In the genomic region with DNA sequence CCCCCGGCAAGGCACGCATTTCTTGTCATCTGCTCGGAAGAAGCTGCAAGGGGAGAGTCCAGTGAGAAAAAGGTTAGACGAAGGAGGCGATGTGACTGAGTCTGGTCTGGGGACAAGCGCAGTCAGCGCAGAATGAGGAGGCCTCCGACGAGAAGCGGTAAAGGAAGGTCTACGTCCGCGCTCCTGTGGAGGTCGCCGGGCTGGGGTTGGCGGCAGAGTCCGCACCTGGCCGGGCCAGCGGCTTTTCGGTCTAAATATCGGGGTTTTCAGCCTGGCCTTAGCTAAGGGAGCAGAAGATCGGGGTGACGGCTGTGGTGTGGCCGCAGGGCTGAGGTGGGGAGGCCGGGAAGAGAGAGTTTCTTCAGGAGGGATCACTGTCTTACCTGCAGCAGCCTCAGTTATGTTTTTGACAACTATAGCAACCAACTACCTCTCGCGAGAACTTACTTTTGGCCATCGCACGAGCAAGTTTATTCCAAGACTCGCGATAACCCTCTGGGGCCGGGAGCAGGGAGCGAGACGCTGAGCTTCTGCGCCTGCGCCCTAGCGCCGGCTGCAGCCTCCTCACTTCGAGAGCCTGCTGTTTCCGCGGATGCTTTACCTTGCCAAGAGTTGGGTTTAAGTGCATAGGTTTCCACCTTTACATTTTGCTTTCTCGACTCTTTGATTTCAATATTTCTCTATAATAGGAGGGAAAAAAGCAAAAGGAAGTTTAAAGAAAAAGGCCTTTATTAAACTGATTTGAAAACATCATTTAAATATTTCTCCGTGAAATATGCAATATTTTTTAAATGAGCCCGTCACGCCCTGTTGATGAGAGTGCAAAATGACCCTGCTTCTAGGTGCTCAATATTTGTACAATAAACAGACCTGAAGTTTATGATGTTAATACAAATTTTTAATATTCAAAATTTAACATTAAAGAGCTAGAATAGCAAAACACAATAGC, we compare ENCODE assay signal across 1 cellular context.
A peak's percentile ranks its signal among the peaks of the same experiment; 100 is the strongest.
TF ChIP-seq lines count a peak whose summit lies in the region.

A gene (minus strand): TSS at position 534 of the 949 bp plus-strand sequence. CDS start 4,068 bp downstream, outside the sequence.

TF ChIP-seq in HEK293, 187 proteins besides CTCF, POLR2A, EP300 and RAD21 (continued from another document and continues in another):
- TF ChIP-seq, protein P1, sequence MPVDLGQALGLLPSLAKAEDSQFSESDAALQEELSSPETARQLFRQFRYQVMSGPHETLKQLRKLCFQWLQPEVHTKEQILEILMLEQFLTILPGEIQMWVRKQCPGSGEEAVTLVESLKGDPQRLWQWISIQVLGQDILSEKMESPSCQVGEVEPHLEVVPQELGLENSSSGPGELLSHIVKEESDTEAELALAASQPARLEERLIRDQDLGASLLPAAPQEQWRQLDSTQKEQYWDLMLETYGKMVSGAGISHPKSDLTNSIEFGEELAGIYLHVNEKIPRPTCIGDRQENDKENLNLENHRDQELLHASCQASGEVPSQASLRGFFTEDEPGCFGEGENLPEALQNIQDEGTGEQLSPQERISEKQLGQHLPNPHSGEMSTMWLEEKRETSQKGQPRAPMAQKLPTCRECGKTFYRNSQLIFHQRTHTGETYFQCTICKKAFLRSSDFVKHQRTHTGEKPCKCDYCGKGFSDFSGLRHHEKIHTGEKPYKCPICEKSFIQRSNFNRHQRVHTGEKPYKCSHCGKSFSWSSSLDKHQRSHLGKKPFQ (tag by site-specific recombination; IDR thresholded peaks at IDR 0.05): no peak
- TF ChIP-seq ZNF221 (tag by site-specific recombination; IDR thresholded peaks at IDR 0.05; ENCODE audit: borderline replicate concordance) (no peak), ZNF114 (tag by site-specific recombination; IDR thresholded peaks at IDR 0.05) (no peak), ZNF555 (tag by site-specific recombination; conservative IDR thresholded peaks at IDR 0.05) (no peak), OVOL3 (tag by site-specific recombination; IDR thresholded peaks at IDR 0.05) (no peak), ZBTB20 (tag by site-specific recombination; IDR thresholded peaks at IDR 0.05) (peak; percentile 28; the same call in 1 of the 2 replicates), GLI4 (tag by site-specific recombination; IDR thresholded peaks at IDR 0.05) (no peak), ZNF404 (tag by site-specific recombination; IDR thresholded peaks at IDR 0.05) (no peak), TCF7L2 (IDR thresholded peaks at IDR 0.05; ENCODE audit: borderline replicate concordance, low read depth, low read length) (no peak), ZNF155 (tag by site-specific recombination; IDR thresholded peaks at IDR 0.05) (no peak), ZNF777 (tag by site-specific recombination; IDR thresholded peaks at IDR 0.05; ENCODE audit: borderline replicate concordance) (no peak), BCL11A (tag by site-specific recombination; IDR thresholded peaks at IDR 0.05; ENCODE audit: low read depth) (no peak), ZBTB8A (tag by site-specific recombination; IDR thresholded peaks at IDR 0.05) (no peak), ZNF76 (tag by site-specific recombination; IDR thresholded peaks at IDR 0.05; ENCODE audit: borderline replicate concordance, low read depth) (no peak), ZNF174 (tag by site-specific recombination; IDR thresholded peaks at IDR 0.05) (no peak), GLIS1 (tag by site-specific recombination; IDR thresholded peaks at IDR 0.05) (no peak), MYNN (tag by site-specific recombination; IDR thresholded peaks at IDR 0.05; ENCODE audit: borderline replicate concordance) (no peak), ZNF169 (tag by site-specific recombination; IDR thresholded peaks at IDR 0.05) (no peak), ZNF354C (tag by site-specific recombination; IDR thresholded peaks at IDR 0.05; ENCODE audit: borderline replicate concordance, low read depth) (no peak), KLF1 (tag by site-specific recombination; IDR thresholded peaks at IDR 0.05) (no peak), ZNF426 (tag by site-specific recombination; IDR thresholded peaks at IDR 0.05) (no peak), ZNF302 (tag by site-specific recombination; IDR thresholded peaks at IDR 0.05; ENCODE audit: low read depth) (no peak), ZNF529 (tag by site-specific recombination; IDR thresholded peaks at IDR 0.05; ENCODE audit: insufficient replicate concordance) (no peak), ZNF473 (tag by site-specific recombination; IDR thresholded peaks at IDR 0.05) (no peak), ZNF366 (tag by site-specific recombination; conservative IDR thresholded peaks at IDR 0.05) (no peak), TRIM28 (IDR thresholded peaks at IDR 0.05; ENCODE audit: borderline replicate concordance, low read length) (peak; percentile 50; the same call in 1 of the 2 replicates), ZNF501 (tag by site-specific recombination; IDR thresholded peaks at IDR 0.05) (peak; percentile 45; the same call in 1 of the 2 replicates), ZFHX2 (tag by site-specific recombination; conservative IDR thresholded peaks at IDR 0.05) (no peak), ZNF37A (tag by site-specific recombination; IDR thresholded peaks at IDR 0.05) (no peak), ZNF423 (tag by site-specific recombination; IDR thresholded peaks at IDR 0.05) (no peak), ZBTB7A (tag by site-specific recombination; IDR thresholded peaks at IDR 0.05; ENCODE audit: low read depth) (no peak), MZF1 (tag by site-specific recombination; IDR thresholded peaks at IDR 0.05; ENCODE audit: borderline replicate concordance) (peak; percentile 9; the same call in 1 of the 2 replicates), ZNF654 (tag by site-specific recombination; IDR thresholded peaks at IDR 0.05; ENCODE audit: low read depth) (no peak), RBAK (tag by site-specific recombination; IDR thresholded peaks at IDR 0.05) (no peak), ZNF211 (tag by site-specific recombination; IDR thresholded peaks at IDR 0.05; ENCODE audit: low read depth) (no peak), ZFP41 (tag by site-specific recombination; IDR thresholded peaks at IDR 0.05; ENCODE audit: borderline replicate concordance) (no peak), ZNF830 (tag by site-specific recombination; IDR thresholded peaks at IDR 0.05; ENCODE audit: low read depth) (no peak), ZNF600 (tag by site-specific recombination; IDR thresholded peaks at IDR 0.05) (peak; percentile 60; the same call in 1 of the 2 replicates), BCL11B (tag by site-specific recombination; IDR thresholded peaks at IDR 0.05; ENCODE audit: low read depth) (no peak), ZNF157 (tag by site-specific recombination; IDR thresholded peaks at IDR 0.05) (no peak), HOXA7 (CRISPR knock-in tag; IDR thresholded peaks at IDR 0.05; ENCODE audit: borderline replicate concordance) (no peak), ZNF2 (tag by site-specific recombination; IDR thresholded peaks at IDR 0.05) (no peak), ZNF548 (tag by site-specific recombination; IDR thresholded peaks at IDR 0.05) (no peak; the same call in 1 of the 2 replicates), ZNF184 (tag by site-specific recombination; IDR thresholded peaks at IDR 0.05) (no peak; the same call in 1 of the 2 replicates), REPIN1 (tag by site-specific recombination; IDR thresholded peaks at IDR 0.05; ENCODE audit: low read depth) (no peak), ZEB2 (tag by site-specific recombination; IDR thresholded peaks at IDR 0.05) (no peak; the same call in 1 of the 2 replicates), ZNF571 (tag by site-specific recombination; IDR thresholded peaks at IDR 0.05) (no peak)
- TF ChIP-seq, protein P2, sequence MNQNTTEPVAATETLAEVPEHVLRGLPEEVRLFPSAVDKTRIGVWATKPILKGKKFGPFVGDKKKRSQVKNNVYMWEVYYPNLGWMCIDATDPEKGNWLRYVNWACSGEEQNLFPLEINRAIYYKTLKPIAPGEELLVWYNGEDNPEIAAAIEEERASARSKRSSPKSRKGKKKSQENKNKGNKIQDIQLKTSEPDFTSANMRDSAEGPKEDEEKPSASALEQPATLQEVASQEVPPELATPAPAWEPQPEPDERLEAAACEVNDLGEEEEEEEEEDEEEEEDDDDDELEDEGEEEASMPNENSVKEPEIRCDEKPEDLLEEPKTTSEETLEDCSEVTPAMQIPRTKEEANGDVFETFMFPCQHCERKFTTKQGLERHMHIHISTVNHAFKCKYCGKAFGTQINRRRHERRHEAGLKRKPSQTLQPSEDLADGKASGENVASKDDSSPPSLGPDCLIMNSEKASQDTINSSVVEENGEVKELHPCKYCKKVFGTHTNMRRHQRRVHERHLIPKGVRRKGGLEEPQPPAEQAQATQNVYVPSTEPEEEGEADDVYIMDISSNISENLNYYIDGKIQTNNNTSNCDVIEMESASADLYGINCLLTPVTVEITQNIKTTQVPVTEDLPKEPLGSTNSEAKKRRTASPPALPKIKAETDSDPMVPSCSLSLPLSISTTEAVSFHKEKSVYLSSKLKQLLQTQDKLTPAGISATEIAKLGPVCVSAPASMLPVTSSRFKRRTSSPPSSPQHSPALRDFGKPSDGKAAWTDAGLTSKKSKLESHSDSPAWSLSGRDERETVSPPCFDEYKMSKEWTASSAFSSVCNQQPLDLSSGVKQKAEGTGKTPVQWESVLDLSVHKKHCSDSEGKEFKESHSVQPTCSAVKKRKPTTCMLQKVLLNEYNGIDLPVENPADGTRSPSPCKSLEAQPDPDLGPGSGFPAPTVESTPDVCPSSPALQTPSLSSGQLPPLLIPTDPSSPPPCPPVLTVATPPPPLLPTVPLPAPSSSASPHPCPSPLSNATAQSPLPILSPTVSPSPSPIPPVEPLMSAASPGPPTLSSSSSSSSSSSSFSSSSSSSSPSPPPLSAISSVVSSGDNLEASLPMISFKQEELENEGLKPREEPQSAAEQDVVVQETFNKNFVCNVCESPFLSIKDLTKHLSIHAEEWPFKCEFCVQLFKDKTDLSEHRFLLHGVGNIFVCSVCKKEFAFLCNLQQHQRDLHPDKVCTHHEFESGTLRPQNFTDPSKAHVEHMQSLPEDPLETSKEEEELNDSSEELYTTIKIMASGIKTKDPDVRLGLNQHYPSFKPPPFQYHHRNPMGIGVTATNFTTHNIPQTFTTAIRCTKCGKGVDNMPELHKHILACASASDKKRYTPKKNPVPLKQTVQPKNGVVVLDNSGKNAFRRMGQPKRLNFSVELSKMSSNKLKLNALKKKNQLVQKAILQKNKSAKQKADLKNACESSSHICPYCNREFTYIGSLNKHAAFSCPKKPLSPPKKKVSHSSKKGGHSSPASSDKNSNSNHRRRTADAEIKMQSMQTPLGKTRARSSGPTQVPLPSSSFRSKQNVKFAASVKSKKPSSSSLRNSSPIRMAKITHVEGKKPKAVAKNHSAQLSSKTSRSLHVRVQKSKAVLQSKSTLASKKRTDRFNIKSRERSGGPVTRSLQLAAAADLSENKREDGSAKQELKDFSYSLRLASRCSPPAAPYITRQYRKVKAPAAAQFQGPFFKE (tag by site-specific recombination; IDR thresholded peaks at IDR 0.05; ENCODE audit: borderline replicate concordance): no peak
- TF ChIP-seq, protein P3, sequence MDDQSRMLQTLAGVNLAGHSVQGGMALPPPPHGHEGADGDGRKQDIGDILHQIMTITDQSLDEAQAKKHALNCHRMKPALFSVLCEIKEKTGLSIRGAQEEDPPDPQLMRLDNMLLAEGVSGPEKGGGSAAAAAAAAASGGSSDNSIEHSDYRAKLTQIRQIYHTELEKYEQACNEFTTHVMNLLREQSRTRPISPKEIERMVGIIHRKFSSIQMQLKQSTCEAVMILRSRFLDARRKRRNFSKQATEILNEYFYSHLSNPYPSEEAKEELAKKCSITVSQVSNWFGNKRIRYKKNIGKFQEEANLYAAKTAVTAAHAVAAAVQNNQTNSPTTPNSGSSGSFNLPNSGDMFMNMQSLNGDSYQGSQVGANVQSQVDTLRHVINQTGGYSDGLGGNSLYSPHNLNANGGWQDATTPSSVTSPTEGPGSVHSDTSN (CRISPR knock-in tag; IDR thresholded peaks at IDR 0.05): no peak
- TF ChIP-seq, protein P4, sequence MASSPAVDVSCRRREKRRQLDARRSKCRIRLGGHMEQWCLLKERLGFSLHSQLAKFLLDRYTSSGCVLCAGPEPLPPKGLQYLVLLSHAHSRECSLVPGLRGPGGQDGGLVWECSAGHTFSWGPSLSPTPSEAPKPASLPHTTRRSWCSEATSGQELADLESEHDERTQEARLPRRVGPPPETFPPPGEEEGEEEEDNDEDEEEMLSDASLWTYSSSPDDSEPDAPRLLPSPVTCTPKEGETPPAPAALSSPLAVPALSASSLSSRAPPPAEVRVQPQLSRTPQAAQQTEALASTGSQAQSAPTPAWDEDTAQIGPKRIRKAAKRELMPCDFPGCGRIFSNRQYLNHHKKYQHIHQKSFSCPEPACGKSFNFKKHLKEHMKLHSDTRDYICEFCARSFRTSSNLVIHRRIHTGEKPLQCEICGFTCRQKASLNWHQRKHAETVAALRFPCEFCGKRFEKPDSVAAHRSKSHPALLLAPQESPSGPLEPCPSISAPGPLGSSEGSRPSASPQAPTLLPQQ (tag by site-specific recombination; IDR thresholded peaks at IDR 0.05): peak; percentile 35; the same call in 1 of the 2 replicates
- TF ChIP-seq, protein P5, sequence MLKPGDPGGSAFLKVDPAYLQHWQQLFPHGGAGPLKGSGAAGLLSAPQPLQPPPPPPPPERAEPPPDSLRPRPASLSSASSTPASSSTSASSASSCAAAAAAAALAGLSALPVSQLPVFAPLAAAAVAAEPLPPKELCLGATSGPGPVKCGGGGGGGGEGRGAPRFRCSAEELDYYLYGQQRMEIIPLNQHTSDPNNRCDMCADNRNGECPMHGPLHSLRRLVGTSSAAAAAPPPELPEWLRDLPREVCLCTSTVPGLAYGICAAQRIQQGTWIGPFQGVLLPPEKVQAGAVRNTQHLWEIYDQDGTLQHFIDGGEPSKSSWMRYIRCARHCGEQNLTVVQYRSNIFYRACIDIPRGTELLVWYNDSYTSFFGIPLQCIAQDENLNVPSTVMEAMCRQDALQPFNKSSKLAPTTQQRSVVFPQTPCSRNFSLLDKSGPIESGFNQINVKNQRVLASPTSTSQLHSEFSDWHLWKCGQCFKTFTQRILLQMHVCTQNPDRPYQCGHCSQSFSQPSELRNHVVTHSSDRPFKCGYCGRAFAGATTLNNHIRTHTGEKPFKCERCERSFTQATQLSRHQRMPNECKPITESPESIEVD (tag by site-specific recombination; IDR thresholded peaks at IDR 0.05): no peak
- TF ChIP-seq, protein P6, sequence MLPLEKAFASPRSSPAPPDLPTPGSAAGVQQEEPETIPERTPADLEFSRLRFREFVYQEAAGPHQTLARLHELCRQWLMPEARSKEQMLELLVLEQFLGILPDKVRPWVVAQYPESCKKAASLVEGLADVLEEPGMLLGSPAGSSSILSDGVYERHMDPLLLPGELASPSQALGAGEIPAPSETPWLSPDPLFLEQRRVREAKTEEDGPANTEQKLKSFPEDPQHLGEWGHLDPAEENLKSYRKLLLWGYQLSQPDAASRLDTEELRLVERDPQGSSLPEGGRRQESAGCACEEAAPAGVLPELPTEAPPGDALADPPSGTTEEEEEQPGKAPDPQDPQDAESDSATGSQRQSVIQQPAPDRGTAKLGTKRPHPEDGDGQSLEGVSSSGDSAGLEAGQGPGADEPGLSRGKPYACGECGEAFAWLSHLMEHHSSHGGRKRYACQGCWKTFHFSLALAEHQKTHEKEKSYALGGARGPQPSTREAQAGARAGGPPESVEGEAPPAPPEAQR (tag by site-specific recombination; IDR thresholded peaks at IDR 0.05): no peak
- TF ChIP-seq, protein P7, sequence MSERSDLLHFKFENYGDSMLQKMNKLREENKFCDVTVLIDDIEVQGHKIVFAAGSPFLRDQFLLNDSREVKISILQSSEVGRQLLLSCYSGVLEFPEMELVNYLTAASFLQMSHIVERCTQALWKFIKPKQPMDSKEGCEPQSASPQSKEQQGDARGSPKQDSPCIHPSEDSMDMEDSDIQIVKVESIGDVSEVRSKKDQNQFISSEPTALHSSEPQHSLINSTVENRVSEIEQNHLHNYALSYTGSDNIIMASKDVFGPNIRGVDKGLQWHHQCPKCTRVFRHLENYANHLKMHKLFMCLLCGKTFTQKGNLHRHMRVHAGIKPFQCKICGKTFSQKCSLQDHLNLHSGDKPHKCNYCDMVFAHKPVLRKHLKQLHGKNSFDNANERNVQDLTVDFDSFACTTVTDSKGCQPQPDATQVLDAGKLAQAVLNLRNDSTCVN (tag by site-specific recombination; optimal IDR thresholded peaks at IDR 0.05): peak; percentile 24
